ENCODE assay signal across 10 cellular contexts in genomic region chr3:32109256-32109655, GRCh38. TPM values are rescaled to one million over a fixed set of nuclear protein-coding genes. Genes with fewer than 3 reads are reported as not detected.
DNase-seq lines count a peak whose midpoint lies in the region; ATAC-seq lines count a peak whose summit lies in the region.
"Had no signal": no experiment of that assay in that cellular context is flagged by ENCODE, and none has a peak within 500 bp of the region (broad histone marks: within the 10 kb centered on the region; RNA-seq: fewer than 3 reads in every experiment).

No MANE protein-coding gene starts in this region.

- DNase-seq in AG08396 (ENCODE audit: low spot score) (peak; percentile 11), NCI-H345 treated with DMSO at 0.1 percent for 48 hours (lab: John Stamatoyannopoulos, UW; ENCODE audit: unreplicated experiment) (peak; percentile 1), midbrain (lab: John Stamatoyannopoulos, UW) (peak; percentile 79)
- no peak for DNase-seq in effector memory CD4-positive, alpha-beta T cell
- no peak for DNase-seq in activated naive CD4-positive, alpha-beta T cell (lab: John Stamatoyannopoulos, UW)
- no peak for DNase-seq in stimulated activated CD4-positive, alpha-beta T cell treated with anti-CD3 and anti-CD28 coated beads, Interleukin-12 subunit alpha, Interleukin-12 subunit beta, amount 100 ng/mL, for 4 hours

- no peak overlapping the region for H3K27ac ChIP-seq in effector memory CD4-positive, alpha-beta T cell (ENCODE audit: insufficient read depth, low read length, poor library complexity, severe bottlenecking)

- no peaks in the 10 kb centered on the region for H3K27me3 ChIP-seq in effector memory CD4-positive, alpha-beta T cell (replicated peaks; ENCODE audit: control insufficient read depth, insufficient read depth, low read length, poor library complexity, severe bottlenecking)

- no peak overlapping the region for H3K4me3 ChIP-seq in effector memory CD4-positive, alpha-beta T cell (ENCODE audit: insufficient read depth, low read depth, low read length, poor library complexity, severe bottlenecking)

- H3K4me1 ChIP-seq in effector memory CD4-positive, alpha-beta T cell (ENCODE audit: control insufficient read depth, insufficient read depth, low read length, poor library complexity, severe bottlenecking) = peaks cover 12% of the 10 kb centered on the region

- H3K36me3 ChIP-seq in effector memory CD4-positive, alpha-beta T cell (ENCODE audit: control insufficient read depth, insufficient read depth, low read length) = no peaks in the 10 kb centered on the region

- H3K9me3 ChIP-seq in effector memory CD4-positive, alpha-beta T cell (ENCODE audit: control insufficient read depth, low read length) = no peaks in the 10 kb centered on the region
- H3K9me3 ChIP-seq: Caco-2 had no signal

- ATAC-seq in esophagus mucosa (peak; percentile 2), HG02884 (IDR thresholded peaks at IDR 0.05; ENCODE audit: unreplicated experiment) (no peak)
- ATAC-seq: Panc1 had no signal

RNA-seq across cellular contexts. Expression of gene GPD1L, which starts 2.8 kb away (rescaled TPM):
- 39.9 TPM for total RNA-seq in esophagus mucosa

Comparison
In these comparisons a context has a peak if more than half of its experiments do, and no peak if none do; other contexts are left out.
1. DNase-seq: peak in AG08396 (single experiment), NCI-H345 treated with DMSO at 0.1 percent for 48 hours (single experiment) and midbrain (single experiment); none in effector memory CD4-positive, alpha-beta T cell (0 of 3), activated naive CD4-positive, alpha-beta T cell (0 of 4) and stimulated activated CD4-positive, alpha-beta T cell treated with anti-CD3 and anti-CD28 coated beads, Interleukin-12 subunit alpha, Interleukin-12 subunit beta, amount 100 ng/mL, for 4 hours (single experiment).